ENCODE assay signal across 18 cellular contexts in genomic region chr3:107738486-107739183, GRCh38.
"Had no signal": no experiment of that assay in that cellular context is flagged by ENCODE, and none has a peak within 500 bp of the region (broad histone marks: within the 10 kb centered on the region; RNA-seq: fewer than 3 reads in every experiment).

No MANE protein-coding gene starts in this region.

- H3K27me3 Mint-ChIP-seq: naive thymus-derived CD8-positive, alpha-beta T cell had no signal

- FAIRE-seq: small intestine had no signal

- H3K4me3 Mint-ChIP-seq: naive thymus-derived CD8-positive, alpha-beta T cell had no signal

- H3K4me1 ChIP-seq: esophagus muscularis mucosa, right atrium auricular region, suprapubic skin, tibial artery, upper lobe of left lung, uterus had no signal

- H3K9me3 ChIP-seq: esophagus muscularis mucosa, gastroesophageal sphincter, neutrophil, ovary, right atrium auricular region, suprapubic skin, tibial artery, upper lobe of left lung, uterus had no signal

- H3K36me3 ChIP-seq: ovary, right atrium auricular region, uterus had no signal

- H3K27ac ChIP-seq: esophagus muscularis mucosa, gastroesophageal sphincter, neutrophil, ovary, right atrium auricular region, suprapubic skin, tibial artery, upper lobe of left lung, uterus had no signal

- H3K4me3 ChIP-seq: esophagus muscularis mucosa, gastroesophageal sphincter, lung, ovary, right atrium auricular region, suprapubic skin, tibial artery, upper lobe of left lung, uterus had no signal

- ATAC-seq: gastroesophageal sphincter; left colon; left ventricle myocardium superior; naive thymus-derived CD8-positive, alpha-beta T cell; stimulated activated naive CD8-positive, alpha-beta T cell treated with anti-CD3 and anti-CD28 coated beads, Interleukin-15, Interleukin-2, amounts not matched to agents 100 U/mL and 50 U/mL, for 24 hours had no signal

- DNase-seq: effector memory CD4-positive, alpha-beta T cell; glutamatergic neuron; left colon; left ventricle myocardium superior; naive thymus-derived CD8-positive, alpha-beta T cell; ovary; small intestine; stimulated activated CD4-positive, alpha-beta T cell treated with anti-CD3 and anti-CD28 coated beads, Interleukin-12 subunit alpha, Interleukin-12 subunit beta, amount 100 ng/mL, for 4 hours; stimulated activated naive CD8-positive, alpha-beta T cell treated with anti-CD3 and anti-CD28 coated beads, Interleukin-15, Interleukin-2, amounts not matched to agents 100 U/mL and 50 U/mL, for 24 hours; tibial artery; upper lobe of left lung; uterus had no signal

- H3K9me3 Mint-ChIP-seq: naive thymus-derived CD8-positive, alpha-beta T cell had no signal

- H3K27me3 ChIP-seq: esophagus muscularis mucosa, gastroesophageal sphincter, neutrophil, ovary, right atrium auricular region, suprapubic skin, tibial artery, upper lobe of left lung, uterus had no signal
